Comparison of ENCODE assay signal across 8 cellular contexts in the genomic region with DNA sequence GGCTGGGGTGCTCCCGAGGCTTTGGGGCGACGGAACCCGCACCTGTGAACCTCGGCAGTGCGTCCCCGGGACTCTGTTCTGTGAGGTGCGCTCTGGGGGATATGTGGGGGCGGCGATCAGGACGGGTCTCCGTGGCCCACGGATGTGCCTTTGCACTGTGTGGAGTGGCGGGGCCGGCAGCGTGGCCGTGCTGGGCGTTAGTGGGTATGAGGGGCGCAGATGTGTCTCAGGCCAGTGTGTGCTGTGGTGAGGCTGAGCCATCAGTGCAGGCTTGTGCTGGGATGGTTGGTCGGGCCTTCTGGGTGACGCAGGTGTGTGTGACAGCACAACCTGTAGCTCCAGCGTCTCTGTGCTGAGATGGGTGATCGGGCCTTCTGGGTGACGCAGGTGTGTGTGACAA. TPM values are rescaled to one million over a fixed set of nuclear protein-coding genes. Genes with fewer than 3 reads are reported as not detected.
DNase-seq lines count a peak whose midpoint lies in the region; ATAC-seq and TF ChIP-seq lines count a peak whose summit lies in the region.

No MANE protein-coding gene starts in this region.

- H3K4me1 Mint-ChIP-seq in activated CD4-positive, alpha-beta T cell treated with anti-CD3 and anti-CD28 coated beads for 36 hours = peaks cover 27% of the 10 kb centered on the region

- H3K27ac Mint-ChIP-seq in activated CD4-positive, alpha-beta T cell treated with anti-CD3 and anti-CD28 coated beads for 36 hours = peak overlapping the region; percentile 99

- peaks cover 1% of the 10 kb centered on the region for H3K9me3 Mint-ChIP-seq in activated CD4-positive, alpha-beta T cell treated with anti-CD3 and anti-CD28 coated beads for 36 hours (ENCODE audit: low read depth)

- no peak for DNase-seq in activated CD4-positive, alpha-beta T cell treated with anti-CD3 and anti-CD28 coated beads for 36 hours
- no peak for DNase-seq in activated CD4-positive, alpha-beta T cell treated with anti-CD3 and anti-CD28 coated beads for 1 hour
- no peak for DNase-seq in astrocyte of the cerebellum (ENCODE audit: low read depth)
- DNase-seq in left lobe of liver (ENCODE audit: low spot score) = no peak
- no peak for DNase-seq in tibial nerve (ENCODE audit: low spot score in 2 of 2)
- no peak for DNase-seq in NCI-H1417 (lab: John Stamatoyannopoulos, UW)

- peak overlapping the region; percentile 92 for H3K4me3 Mint-ChIP-seq in activated CD4-positive, alpha-beta T cell treated with anti-CD3 and anti-CD28 coated beads for 36 hours

- in situ Hi-C loops in astrocyte of the cerebellum (cut with HindIII; ENCODE audit: low sequenced_read_pairs) = no loop called here

- H3K27ac ChIP-seq in tibial nerve = peak overlapping the region; percentile 84 to 89 (median 88)

- TF ChIP-seq CTCF in astrocyte of the cerebellum (IDR thresholded peaks at IDR 0.05; ENCODE audit: low read depth, low read length, missing control alignments) (no peak), tibial nerve (IDR thresholded peaks at IDR 0.05) (no peak)

- H3K27me3 ChIP-seq in tibial nerve = no peaks in the 10 kb centered on the region

- CTCF ChIA-PET in activated CD4-positive, alpha-beta T cell treated with anti-CD3 and anti-CD28 coated beads for 36 hours (lab: Charles Lee) = interaction anchor here (0.6 kb wide), 1 partner anchor 498 kb away, joined by 3 read pairs; no protein-coding TSS in a partner anchor

- H3K9me3 ChIP-seq in tibial nerve = no peaks in the 10 kb centered on the region

- intact Hi-C loops in activated CD4-positive, alpha-beta T cell treated with anti-CD3 and anti-CD28 coated beads for 36 hours (cut with DNase I, micrococcal nuclease) = loop anchor here (1.0 to 5.0 kb wide), 4 partner anchors 17 to 312 kb away; a partner anchor contains a TSS

- H3K36me3 ChIP-seq in tibial nerve = peaks cover 0 to 18% (median 2%) of the 10 kb centered on the region in 3 donors

- no peak for TF ChIP-seq EP300 in tibial nerve (IDR thresholded peaks at IDR 0.05)

- POLR2A ChIA-PET in activated CD4-positive, alpha-beta T cell treated with anti-CD3 and anti-CD28 coated beads for 36 hours (lab: Charles Lee) = interaction anchor here (1.0 kb wide), 1 partner anchor 18 kb away, joined by 3 read pairs; no protein-coding TSS in a partner anchor

- ATAC-seq in activated CD4-positive, alpha-beta T cell treated with anti-CD3 and anti-CD28 coated beads for 36 hours = peak; percentile 2
- peak; percentile 15 for ATAC-seq in left lobe of liver
- no peak for ATAC-seq in HG03565 (IDR thresholded peaks at IDR 0.05; ENCODE audit: unreplicated experiment)
- ATAC-seq in HG03439 (IDR thresholded peaks at IDR 0.05; ENCODE audit: unreplicated experiment) = no peak

- 47% methylated on average over 15 to 19 of the region's 24 CpGs for WGBS in tibial nerve, 2 donors

- no peak for TF ChIP-seq POLR2A in tibial nerve (IDR thresholded peaks at IDR 0.05)

- peaks cover 0 to 11% (median 4%) of the 10 kb centered on the region in 4 donors for H3K4me1 ChIP-seq in tibial nerve

- peaks cover 69% of the 10 kb centered on the region for H3K36me3 Mint-ChIP-seq in activated CD4-positive, alpha-beta T cell treated with anti-CD3 and anti-CD28 coated beads for 36 hours (ENCODE audit: low read depth)

- H3K27me3 Mint-ChIP-seq in activated CD4-positive, alpha-beta T cell treated with anti-CD3 and anti-CD28 coated beads for 36 hours = no peaks in the 10 kb centered on the region

- H3K4me3 ChIP-seq in astrocyte of the cerebellum (ENCODE audit: low read depth, low read length) (peak overlapping the region; percentile 55), tibial nerve (peak overlapping the region; percentile 57 to 59 (median 58))

RNA-seq across cellular contexts. Expression of a gene that starts 16.9 kb away (rescaled TPM):
- 10 to 100 TPM; 24.3 to 29.7 TPM for total RNA-seq in activated CD4-positive, alpha-beta T cell treated with anti-CD3 and anti-CD28 coated beads for 36 hours
- 3.6 TPM for total RNA-seq in left lobe of liver
- 10 to 100 TPM; 27.3 to 46.8 (median 32.9) TPM for total RNA-seq in tibial nerve

Comparison
In these comparisons a context has a peak if more than half of its experiments do, and no peak if none do; other contexts are left out.
1. ATAC-seq: peak in activated CD4-positive, alpha-beta T cell treated with anti-CD3 and anti-CD28 coated beads for 36 hours (single experiment) and left lobe of liver (single experiment); none in HG03565 (single experiment) and HG03439 (single experiment).